In the genomic region with DNA sequence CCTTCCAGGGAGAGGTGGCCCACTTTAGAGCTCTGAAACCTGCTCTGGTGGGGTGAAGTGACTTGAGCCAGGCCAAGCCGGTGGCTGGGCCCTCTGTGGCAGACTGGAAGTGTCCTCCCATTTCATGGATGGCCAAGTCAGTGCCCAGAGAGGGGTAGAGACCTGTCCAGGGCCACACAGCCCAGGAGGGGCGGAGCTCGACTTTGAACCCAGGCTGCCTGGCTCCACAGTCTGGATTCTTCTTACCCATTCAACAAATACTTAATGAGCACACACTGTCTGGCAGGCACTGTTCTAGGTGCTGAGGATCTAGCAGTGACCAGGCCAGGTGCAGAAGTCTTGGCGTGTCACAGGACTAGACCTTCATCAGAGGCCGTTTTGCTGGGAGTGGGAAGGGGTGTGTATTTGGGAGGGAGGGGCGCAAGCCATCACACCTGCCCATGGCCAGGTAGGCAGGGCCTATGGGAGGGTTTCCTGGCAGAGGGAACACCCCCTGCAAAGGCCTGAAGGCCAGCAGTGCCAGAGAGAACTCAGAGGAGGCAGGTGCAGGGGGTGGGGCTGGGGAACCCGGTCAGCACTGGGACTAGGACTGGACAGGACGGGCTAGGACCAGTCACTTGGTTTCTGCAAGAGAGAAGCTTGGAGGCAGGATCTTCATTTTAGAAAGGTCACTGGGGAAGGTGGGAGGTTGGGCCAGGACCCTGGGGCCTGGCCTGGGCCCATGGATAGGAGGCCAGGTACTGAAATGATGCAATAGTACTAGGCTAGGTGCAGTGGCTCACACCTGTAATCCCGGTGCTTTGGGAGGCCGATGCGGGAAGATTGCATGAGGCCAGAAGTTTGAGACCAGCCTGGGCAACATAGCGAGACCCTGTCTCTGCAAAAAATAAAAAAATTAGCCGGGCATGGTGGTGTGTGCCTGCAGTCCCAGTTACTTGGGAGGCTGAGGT, we compare ENCODE assay signal across 10 cellular contexts. TPM values are rescaled to one million over a fixed set of nuclear protein-coding genes. Genes with fewer than 3 reads are reported as not detected.
DNase-seq lines count a peak whose midpoint lies in the region; ATAC-seq, FAIRE-seq and TF ChIP-seq lines count a peak whose summit lies in the region.
"Had no signal": no experiment of that assay in that cellular context is flagged by ENCODE, and none has a peak within 500 bp of the region (broad histone marks: within the 10 kb centered on the region; RNA-seq: fewer than 3 reads in every experiment).

No MANE protein-coding gene starts in this region.

- peaks cover 80% of the 10 kb centered on the region for H3K4me1 Mint-ChIP-seq in activated naive CD4-positive, alpha-beta T cell treated with anti-CD3 and anti-CD28 coated beads, Interleukin-2, amount 10 ng/mL, durations not matched to agents 7 days and 5 days
- H3K4me1 Mint-ChIP-seq in type B pancreatic cell (ENCODE audit: unreplicated experiment): peaks cover 37% of the 10 kb centered on the region

- H3K27ac ChIP-seq in body of pancreas (peak overlapping the region; percentile 88 to 94 (median 90)), mesodermal cell (ENCODE audit: low read depth, low read length, severe bottlenecking) (peak overlapping the region; percentile 66)

- H3K4me3 Mint-ChIP-seq in activated naive CD4-positive, alpha-beta T cell treated with anti-CD3 and anti-CD28 coated beads, Interleukin-2, amount 10 ng/mL, durations not matched to agents 7 days and 5 days: no peak overlapping the region
- H3K4me3 Mint-ChIP-seq in type B pancreatic cell: no peak overlapping the region

- no peaks in the 10 kb centered on the region for H3K27me3 Mint-ChIP-seq in activated naive CD4-positive, alpha-beta T cell treated with anti-CD3 and anti-CD28 coated beads, Interleukin-2, amount 10 ng/mL, durations not matched to agents 7 days and 5 days
- no peaks in the 10 kb centered on the region for H3K27me3 Mint-ChIP-seq in type B pancreatic cell

- H3K4me1 ChIP-seq in body of pancreas (peaks cover 73% of the 10 kb centered on the region), mesodermal cell (ENCODE audit: control insufficient read depth, insufficient read depth, low read length, poor library complexity, severe bottlenecking) (peaks cover 33% of the 10 kb centered on the region)

- TF ChIP-seq POLR2A in body of pancreas (IDR thresholded peaks at IDR 0.05) (peak in 1 of 3 donors; percentile 29), H54 (IDR thresholded peaks at IDR 0.05; ENCODE audit: low read depth, low read length) (no peak)

- H3K27me3 ChIP-seq in body of pancreas: no peaks in the 10 kb centered on the region

- CTCF ChIA-PET in activated naive CD4-positive, alpha-beta T cell treated with anti-CD3 and anti-CD28 coated beads, Interleukin-2, amount 10 ng/mL, durations not matched to agents 7 days and 5 days (lab: Charles Lee): no interaction called here

- H3K36me3 ChIP-seq in body of pancreas (replicated peaks in 1 of 2; ENCODE audit: insufficient read depth in 1 of 2, low read depth in 2 of 2): no peaks in the 10 kb centered on the region
- peaks cover 3% of the 10 kb centered on the region for H3K36me3 ChIP-seq in mesodermal cell (ENCODE audit: control insufficient read depth, insufficient read depth, low read length)

- no peak for FAIRE-seq in H54 (lab: Jason Lieb, UNC)
- FAIRE-seq: bronchial epithelial cell, D721Med had no signal

- no peaks in the 10 kb centered on the region for H3K9me3 Mint-ChIP-seq in activated naive CD4-positive, alpha-beta T cell treated with anti-CD3 and anti-CD28 coated beads, Interleukin-2, amount 10 ng/mL, durations not matched to agents 7 days and 5 days
- no peaks in the 10 kb centered on the region for H3K9me3 Mint-ChIP-seq in type B pancreatic cell

- intact Hi-C loops in body of pancreas (cut with DNase I): no loop called here

- H3K9me3 ChIP-seq in body of pancreas (no peaks in the 10 kb centered on the region), mesodermal cell (ENCODE audit: control insufficient read depth, low read length) (no peaks in the 10 kb centered on the region)

- H3K4me3 ChIP-seq in body of pancreas (no peak overlapping the region), mesodermal cell (ENCODE audit: extremely low read depth, insufficient read depth, low read length, poor library complexity, severe bottlenecking) (no peak overlapping the region)

- peak; percentile 49 for ATAC-seq in body of pancreas

- 53 to 57% methylated on average over 12 to 13 of the region's 13 CpGs for WGBS in body of pancreas, 2 donors
- 90 to 96% methylated on average over 10 to 13 of the region's 13 CpGs for WGBS in mesodermal cell (ENCODE audit: insufficient coverage in 2 of 2), 2 experiments

- TF ChIP-seq CTCF in body of pancreas (IDR thresholded peaks at IDR 0.05) (no peak), type B pancreatic cell (conservative IDR thresholded peaks at IDR 0.05) (no peak)

- H3K36me3 Mint-ChIP-seq in activated naive CD4-positive, alpha-beta T cell treated with anti-CD3 and anti-CD28 coated beads, Interleukin-2, amount 10 ng/mL, durations not matched to agents 7 days and 5 days: peaks cover 5% of the 10 kb centered on the region
- no peaks in the 10 kb centered on the region for H3K36me3 Mint-ChIP-seq in type B pancreatic cell

- DNase-seq in activated naive CD4-positive, alpha-beta T cell treated with anti-CD3 and anti-CD28 coated beads, Interleukin-2, amount 10 ng/mL, durations not matched to agents 7 days and 5 days: no peak
- DNase-seq in activated naive CD4-positive, alpha-beta T cell treated with Interleukin-2 at 50 U/mL for 16 hours: no peak
- DNase-seq in body of pancreas: peak; percentile 62 to 84 (median 82)
- DNase-seq in type B pancreatic cell (ENCODE audit: extremely low spot score, unreplicated experiment): no peak
- no peak for DNase-seq in SKM-1 treated with dmso at 0.1 percent for 144 hours (lab: John Stamatoyannopoulos, UW; ENCODE audit: unreplicated experiment)
- DNase-seq in NCI-H1930 (lab: John Stamatoyannopoulos, UW): no peak
- no peak for DNase-seq in H54 (ENCODE audit: insufficient read length, low spot score)

- peak overlapping the region; percentile 60 for H3K27ac Mint-ChIP-seq in activated naive CD4-positive, alpha-beta T cell treated with anti-CD3 and anti-CD28 coated beads, Interleukin-2, amount 10 ng/mL, durations not matched to agents 7 days and 5 days
- H3K27ac Mint-ChIP-seq in type B pancreatic cell: peak overlapping the region; percentile 76

RNA-seq across cellular contexts. Expression of a gene that starts 31.8 kb away (rescaled TPM):
- 100 to 1,000 TPM in 1 of 2 donors, 10 to 100 TPM in 1; 98.6 to 158 TPM for total RNA-seq in body of pancreas
- polyA plus RNA-seq in mesodermal cell (2013, experiment 1 of 2): 99.8 TPM
- polyA plus RNA-seq in mesodermal cell (2013, experiment 2 of 2): 90.0 TPM
- total RNA-seq in type B pancreatic cell (ENCODE audit: low replicate concordance): 119 and 123 TPM in 2 replicates

RNA-seq across cellular contexts. Expression of a gene that starts 48.5 kb away (rescaled TPM):
- 10 to 100 TPM; 71.6 to 89.7 TPM for total RNA-seq in body of pancreas
- polyA plus RNA-seq in mesodermal cell (2013, experiment 1 of 2): 21.9 TPM
- polyA plus RNA-seq in mesodermal cell (2013, experiment 2 of 2): 14.1 TPM
- total RNA-seq in type B pancreatic cell (ENCODE audit: low replicate concordance): 39.2 and 67.7 TPM in 2 replicates

Comparison
In these comparisons a context has a peak if more than half of its experiments do, and no peak if none do; other contexts are left out.
1. DNase-seq: peak in body of pancreas (4 of 4); none in activated naive CD4-positive, alpha-beta T cell treated with anti-CD3 and anti-CD28 coated beads, Interleukin-2, amount 10 ng/mL, durations not matched to agents 7 days and 5 days (single experiment), activated naive CD4-positive, alpha-beta T cell treated with Interleukin-2 at 50 U/mL for 16 hours (single experiment), type B pancreatic cell (single experiment), SKM-1 treated with dmso at 0.1 percent for 144 hours (single experiment), NCI-H1930 (0 of 2) and H54 (single experiment).